Comparison of ENCODE assay signal across 8 cellular contexts in genomic region chr22:23913306-23913660, GRCh38. TPM values are rescaled to one million over a fixed set of nuclear protein-coding genes. Genes with fewer than 3 reads are reported as not detected.
A peak's percentile ranks its signal among the peaks of the same experiment; 100 is the strongest.
DNase-seq lines count a peak whose midpoint lies in the region; ATAC-seq and TF ChIP-seq lines count a peak whose summit lies in the region.

No MANE protein-coding gene starts in this region.

- in situ Hi-C loops in HAP-1 (cut with MboI; ENCODE audit: low sequenced_read_pairs), result no loop called here

- peak overlapping the region; percentile 35 for H3K4me3 ChIP-seq in HAP-1
- H3K4me3 ChIP-seq in tibial nerve, result peak overlapping the region; percentile 47 to 68 (median 56)

- TF ChIP-seq EP300 in tibial nerve (IDR thresholded peaks at IDR 0.05), result no peak

- TF ChIP-seq POLR2A in tibial nerve (IDR thresholded peaks at IDR 0.05), result no peak

- ATAC-seq in HG02840 (IDR thresholded peaks at IDR 0.05; ENCODE audit: low FRiP score, unreplicated experiment), result no peak

- H3K27me3 Mint-ChIP-seq in activated naive CD4-positive, alpha-beta T cell treated with anti-CD3 and anti-CD28 coated beads, Interleukin-2, amount 50 U/mL, for 24 hours, result no peaks in the 10 kb centered on the region

- no peaks in the 10 kb centered on the region for H3K36me3 Mint-ChIP-seq in activated naive CD4-positive, alpha-beta T cell treated with anti-CD3 and anti-CD28 coated beads, Interleukin-2, amount 50 U/mL, for 24 hours

- H3K4me1 ChIP-seq in HAP-1, result peaks cover 26% of the 10 kb centered on the region
- H3K4me1 ChIP-seq in tibial nerve, result peaks cover 0 to 21% (median 4%) of the 10 kb centered on the region in 4 donors

- no peak for DNase-seq in HAP-1 (ENCODE audit: low spot score in 2 of 2)
- DNase-seq in tibial nerve (ENCODE audit: low spot score in 2 of 2), result no peak
- no peak for DNase-seq in superior temporal gyrus (ENCODE audit: extremely low spot score)
- no peak for DNase-seq in NCI-H345 treated with DMSO at 0.1 percent for 48 hours (lab: John Stamatoyannopoulos, UW; ENCODE audit: unreplicated experiment)

- peak overlapping the region; percentile 98 for H3K4me3 Mint-ChIP-seq in activated naive CD4-positive, alpha-beta T cell treated with anti-CD3 and anti-CD28 coated beads, Interleukin-2, amount 50 U/mL, for 24 hours

- TF ChIP-seq CTCF in C4-2B (conservative IDR thresholded peaks at IDR 0.05) (no peak), tibial nerve (IDR thresholded peaks at IDR 0.05) (no peak)

- no peaks in the 10 kb centered on the region for H3K9me3 Mint-ChIP-seq in activated naive CD4-positive, alpha-beta T cell treated with anti-CD3 and anti-CD28 coated beads, Interleukin-2, amount 50 U/mL, for 24 hours

- H3K27ac ChIP-seq in C4-2B (peak overlapping the region; percentile 80), layer of hippocampus (ENCODE audit: low read depth, low read length) (peak overlapping the region; percentile 86), tibial nerve (peak overlapping the region; percentile 61 to 90 (median 86))

- no peaks in the 10 kb centered on the region for H3K27me3 ChIP-seq in HAP-1 (ENCODE audit: low read depth)
- H3K27me3 ChIP-seq in layer of hippocampus (ENCODE audit: control insufficient read depth, insufficient read depth, low read length), result no peaks in the 10 kb centered on the region
- no peaks in the 10 kb centered on the region for H3K27me3 ChIP-seq in tibial nerve

- peak overlapping the region; percentile 100 for H3K27ac Mint-ChIP-seq in activated naive CD4-positive, alpha-beta T cell treated with anti-CD3 and anti-CD28 coated beads, Interleukin-2, amount 50 U/mL, for 24 hours

- H3K9me3 ChIP-seq in HAP-1 (no peaks in the 10 kb centered on the region), tibial nerve (no peaks in the 10 kb centered on the region)

- 0% methylated on average over 1 of the region's 1 CpG for WGBS in tibial nerve, 2 donors

- H3K36me3 ChIP-seq in HAP-1 (replicated peaks) (no peaks in the 10 kb centered on the region), tibial nerve (no peaks in the 10 kb centered on the region)

- H3K4me1 Mint-ChIP-seq in activated naive CD4-positive, alpha-beta T cell treated with anti-CD3 and anti-CD28 coated beads, Interleukin-2, amount 50 U/mL, for 24 hours, result peaks cover 18% of the 10 kb centered on the region

RNA-seq across cellular contexts. Expression of gene MIF, which starts 19.1 kb away (rescaled TPM):
- total RNA-seq in tibial nerve, result 100 to 1,000 TPM; 160 to 481 (median 281) TPM

RNA-seq across cellular contexts. Expression of gene GSTT2B, which starts 47.7 kb away (rescaled TPM):
- total RNA-seq in tibial nerve, result 10 to 100 TPM in 2 of 4 donors, 1 to 10 TPM in 1, under 1 TPM in 1; 0.66 to 17.8 (median 8.7) TPM

RNA-seq across cellular contexts. Expression of gene DDTL, which starts 53.4 kb away (rescaled TPM):
- 1 to 10 TPM in 3 of 4 donors, not detected in 1; 2.4 to 4.6 (median 3.3) TPM for total RNA-seq in tibial nerve

RNA-seq across cellular contexts. Expression of gene SLC2A11, which starts 55.6 kb away (rescaled TPM):
- total RNA-seq in tibial nerve, result 10 to 100 TPM in 3 of 4 donors, 1 to 10 TPM in 1; 6.9 to 28.9 (median 13.4) TPM
